In the genomic region with DNA sequence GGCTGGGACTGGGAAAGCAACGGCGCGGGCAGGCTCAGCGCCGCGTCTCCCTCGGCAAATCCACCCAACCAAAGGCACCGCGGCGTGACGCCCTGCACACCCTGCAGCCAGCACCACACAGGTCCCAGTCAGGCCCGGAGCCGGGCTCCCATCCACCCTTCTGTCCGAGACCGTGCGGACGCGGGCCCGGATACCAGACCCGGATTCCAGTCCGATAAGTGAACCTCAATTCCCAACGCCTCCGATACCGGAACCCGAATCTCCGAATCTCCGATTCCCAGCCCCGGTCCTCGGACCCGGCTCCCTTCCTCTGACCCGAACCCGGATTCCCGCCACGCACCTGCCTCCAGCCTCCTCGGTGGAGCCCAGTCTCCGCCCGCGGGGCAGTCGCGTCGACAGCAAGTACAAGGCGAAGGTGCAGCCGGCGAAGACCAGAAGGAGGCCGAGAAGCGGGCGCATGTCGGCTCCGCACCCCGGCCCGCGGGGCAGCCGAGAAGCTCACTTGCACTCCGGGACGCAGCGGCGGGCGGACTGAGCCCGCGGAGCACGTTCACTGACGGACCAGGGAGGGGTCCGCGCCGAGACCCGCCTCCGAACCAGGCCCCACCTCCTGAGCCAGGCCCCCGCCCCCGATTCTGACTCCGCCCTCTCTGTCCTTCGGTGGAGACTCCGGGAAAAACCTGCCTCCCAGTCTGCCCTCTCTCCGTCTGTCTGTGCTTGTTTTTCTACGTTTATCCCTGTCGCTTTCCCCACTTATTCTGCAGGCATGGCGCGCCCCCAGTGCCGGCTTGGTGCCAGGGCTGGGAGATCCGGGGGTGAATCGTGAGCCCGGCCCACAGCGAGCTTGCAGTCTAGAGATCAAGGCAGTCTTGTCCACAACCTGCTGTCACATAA, we compare ENCODE assay signal across 1 cellular context.
TF ChIP-seq lines count a peak whose summit lies in the region.

A gene (minus strand): TSS at position 533 of the 894 bp plus-strand sequence. CDS start 74 bp downstream, at position 459.

TF ChIP-seq in K562, 482 proteins besides CTCF, POLR2A, EP300 and RAD21 (continued from another document and continues in another):
- TF ChIP-seq, protein P1, sequence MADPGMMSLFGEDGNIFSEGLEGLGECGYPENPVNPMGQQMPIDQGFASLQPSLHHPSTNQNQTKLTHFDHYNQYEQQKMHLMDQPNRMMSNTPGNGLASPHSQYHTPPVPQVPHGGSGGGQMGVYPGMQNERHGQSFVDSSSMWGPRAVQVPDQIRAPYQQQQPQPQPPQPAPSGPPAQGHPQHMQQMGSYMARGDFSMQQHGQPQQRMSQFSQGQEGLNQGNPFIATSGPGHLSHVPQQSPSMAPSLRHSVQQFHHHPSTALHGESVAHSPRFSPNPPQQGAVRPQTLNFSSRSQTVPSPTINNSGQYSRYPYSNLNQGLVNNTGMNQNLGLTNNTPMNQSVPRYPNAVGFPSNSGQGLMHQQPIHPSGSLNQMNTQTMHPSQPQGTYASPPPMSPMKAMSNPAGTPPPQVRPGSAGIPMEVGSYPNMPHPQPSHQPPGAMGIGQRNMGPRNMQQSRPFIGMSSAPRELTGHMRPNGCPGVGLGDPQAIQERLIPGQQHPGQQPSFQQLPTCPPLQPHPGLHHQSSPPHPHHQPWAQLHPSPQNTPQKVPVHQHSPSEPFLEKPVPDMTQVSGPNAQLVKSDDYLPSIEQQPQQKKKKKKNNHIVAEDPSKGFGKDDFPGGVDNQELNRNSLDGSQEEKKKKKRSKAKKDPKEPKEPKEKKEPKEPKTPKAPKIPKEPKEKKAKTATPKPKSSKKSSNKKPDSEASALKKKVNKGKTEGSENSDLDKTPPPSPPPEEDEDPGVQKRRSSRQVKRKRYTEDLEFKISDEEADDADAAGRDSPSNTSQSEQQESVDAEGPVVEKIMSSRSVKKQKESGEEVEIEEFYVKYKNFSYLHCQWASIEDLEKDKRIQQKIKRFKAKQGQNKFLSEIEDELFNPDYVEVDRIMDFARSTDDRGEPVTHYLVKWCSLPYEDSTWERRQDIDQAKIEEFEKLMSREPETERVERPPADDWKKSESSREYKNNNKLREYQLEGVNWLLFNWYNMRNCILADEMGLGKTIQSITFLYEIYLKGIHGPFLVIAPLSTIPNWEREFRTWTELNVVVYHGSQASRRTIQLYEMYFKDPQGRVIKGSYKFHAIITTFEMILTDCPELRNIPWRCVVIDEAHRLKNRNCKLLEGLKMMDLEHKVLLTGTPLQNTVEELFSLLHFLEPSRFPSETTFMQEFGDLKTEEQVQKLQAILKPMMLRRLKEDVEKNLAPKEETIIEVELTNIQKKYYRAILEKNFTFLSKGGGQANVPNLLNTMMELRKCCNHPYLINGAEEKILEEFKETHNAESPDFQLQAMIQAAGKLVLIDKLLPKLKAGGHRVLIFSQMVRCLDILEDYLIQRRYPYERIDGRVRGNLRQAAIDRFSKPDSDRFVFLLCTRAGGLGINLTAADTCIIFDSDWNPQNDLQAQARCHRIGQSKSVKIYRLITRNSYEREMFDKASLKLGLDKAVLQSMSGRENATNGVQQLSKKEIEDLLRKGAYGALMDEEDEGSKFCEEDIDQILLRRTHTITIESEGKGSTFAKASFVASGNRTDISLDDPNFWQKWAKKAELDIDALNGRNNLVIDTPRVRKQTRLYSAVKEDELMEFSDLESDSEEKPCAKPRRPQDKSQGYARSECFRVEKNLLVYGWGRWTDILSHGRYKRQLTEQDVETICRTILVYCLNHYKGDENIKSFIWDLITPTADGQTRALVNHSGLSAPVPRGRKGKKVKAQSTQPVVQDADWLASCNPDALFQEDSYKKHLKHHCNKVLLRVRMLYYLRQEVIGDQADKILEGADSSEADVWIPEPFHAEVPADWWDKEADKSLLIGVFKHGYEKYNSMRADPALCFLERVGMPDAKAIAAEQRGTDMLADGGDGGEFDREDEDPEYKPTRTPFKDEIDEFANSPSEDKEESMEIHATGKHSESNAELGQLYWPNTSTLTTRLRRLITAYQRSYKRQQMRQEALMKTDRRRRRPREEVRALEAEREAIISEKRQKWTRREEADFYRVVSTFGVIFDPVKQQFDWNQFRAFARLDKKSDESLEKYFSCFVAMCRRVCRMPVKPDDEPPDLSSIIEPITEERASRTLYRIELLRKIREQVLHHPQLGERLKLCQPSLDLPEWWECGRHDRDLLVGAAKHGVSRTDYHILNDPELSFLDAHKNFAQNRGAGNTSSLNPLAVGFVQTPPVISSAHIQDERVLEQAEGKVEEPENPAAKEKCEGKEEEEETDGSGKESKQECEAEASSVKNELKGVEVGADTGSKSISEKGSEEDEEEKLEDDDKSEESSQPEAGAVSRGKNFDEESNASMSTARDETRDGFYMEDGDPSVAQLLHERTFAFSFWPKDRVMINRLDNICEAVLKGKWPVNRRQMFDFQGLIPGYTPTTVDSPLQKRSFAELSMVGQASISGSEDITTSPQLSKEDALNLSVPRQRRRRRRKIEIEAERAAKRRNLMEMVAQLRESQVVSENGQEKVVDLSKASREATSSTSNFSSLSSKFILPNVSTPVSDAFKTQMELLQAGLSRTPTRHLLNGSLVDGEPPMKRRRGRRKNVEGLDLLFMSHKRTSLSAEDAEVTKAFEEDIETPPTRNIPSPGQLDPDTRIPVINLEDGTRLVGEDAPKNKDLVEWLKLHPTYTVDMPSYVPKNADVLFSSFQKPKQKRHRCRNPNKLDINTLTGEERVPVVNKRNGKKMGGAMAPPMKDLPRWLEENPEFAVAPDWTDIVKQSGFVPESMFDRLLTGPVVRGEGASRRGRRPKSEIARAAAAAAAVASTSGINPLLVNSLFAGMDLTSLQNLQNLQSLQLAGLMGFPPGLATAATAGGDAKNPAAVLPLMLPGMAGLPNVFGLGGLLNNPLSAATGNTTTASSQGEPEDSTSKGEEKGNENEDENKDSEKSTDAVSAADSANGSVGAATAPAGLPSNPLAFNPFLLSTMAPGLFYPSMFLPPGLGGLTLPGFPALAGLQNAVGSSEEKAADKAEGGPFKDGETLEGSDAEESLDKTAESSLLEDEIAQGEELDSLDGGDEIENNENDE (IDR thresholded peaks at IDR 0.05; ENCODE audit: low read depth, low read length) = peak; percentile 74
- TF ChIP-seq, protein P2, sequence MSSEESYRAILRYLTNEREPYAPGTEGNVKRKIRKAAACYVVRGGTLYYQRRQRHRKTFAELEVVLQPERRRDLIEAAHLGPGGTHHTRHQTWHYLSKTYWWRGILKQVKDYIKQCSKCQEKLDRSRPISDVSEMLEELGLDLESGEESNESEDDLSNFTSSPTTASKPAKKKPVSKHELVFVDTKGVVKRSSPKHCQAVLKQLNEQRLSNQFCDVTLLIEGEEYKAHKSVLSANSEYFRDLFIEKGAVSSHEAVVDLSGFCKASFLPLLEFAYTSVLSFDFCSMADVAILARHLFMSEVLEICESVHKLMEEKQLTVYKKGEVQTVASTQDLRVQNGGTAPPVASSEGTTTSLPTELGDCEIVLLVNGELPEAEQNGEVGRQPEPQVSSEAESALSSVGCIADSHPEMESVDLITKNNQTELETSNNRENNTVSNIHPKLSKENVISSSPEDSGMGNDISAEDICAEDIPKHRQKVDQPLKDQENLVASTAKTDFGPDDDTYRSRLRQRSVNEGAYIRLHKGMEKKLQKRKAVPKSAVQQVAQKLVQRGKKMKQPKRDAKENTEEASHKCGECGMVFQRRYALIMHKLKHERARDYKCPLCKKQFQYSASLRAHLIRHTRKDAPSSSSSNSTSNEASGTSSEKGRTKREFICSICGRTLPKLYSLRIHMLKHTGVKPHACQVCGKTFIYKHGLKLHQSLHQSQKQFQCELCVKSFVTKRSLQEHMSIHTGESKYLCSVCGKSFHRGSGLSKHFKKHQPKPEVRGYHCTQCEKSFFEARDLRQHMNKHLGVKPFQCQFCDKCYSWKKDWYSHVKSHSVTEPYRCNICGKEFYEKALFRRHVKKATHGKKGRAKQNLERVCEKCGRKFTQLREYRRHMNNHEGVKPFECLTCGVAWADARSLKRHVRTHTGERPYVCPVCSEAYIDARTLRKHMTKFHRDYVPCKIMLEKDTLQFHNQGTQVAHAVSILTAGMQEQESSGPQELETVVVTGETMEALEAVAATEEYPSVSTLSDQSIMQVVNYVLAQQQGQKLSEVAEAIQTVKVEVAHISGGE (CRISPR knock-in tag; IDR thresholded peaks at IDR 0.05) = peak; percentile 98 to 100 (median 100)
- TF ChIP-seq ZBED1 (IDR thresholded peaks at IDR 0.05) (peak; percentile 85; the same call in 1 of the 2 replicates), ZNF316 (IDR thresholded peaks at IDR 0.05) (peak; percentile 98), ZNF12 (CRISPR knock-in tag; IDR thresholded peaks at IDR 0.05) (peak; percentile 81), HCFC1 (IDR thresholded peaks at IDR 0.05; ENCODE audit: low read depth, low read length) (peak; percentile 90)
- TF ChIP-seq, protein P3, sequence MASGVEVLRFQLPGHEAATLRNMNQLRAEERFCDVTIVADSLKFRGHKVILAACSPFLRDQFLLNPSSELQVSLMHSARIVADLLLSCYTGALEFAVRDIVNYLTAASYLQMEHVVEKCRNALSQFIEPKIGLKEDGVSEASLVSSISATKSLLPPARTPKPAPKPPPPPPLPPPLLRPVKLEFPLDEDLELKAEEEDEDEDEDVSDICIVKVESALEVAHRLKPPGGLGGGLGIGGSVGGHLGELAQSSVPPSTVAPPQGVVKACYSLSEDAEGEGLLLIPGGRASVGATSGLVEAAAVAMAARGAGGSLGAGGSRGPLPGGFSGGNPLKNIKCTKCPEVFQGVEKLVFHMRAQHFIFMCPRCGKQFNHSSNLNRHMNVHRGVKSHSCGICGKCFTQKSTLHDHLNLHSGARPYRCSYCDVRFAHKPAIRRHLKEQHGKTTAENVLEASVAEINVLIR (CRISPR knock-in tag; IDR thresholded peaks at IDR 0.05) = no peak
- TF ChIP-seq, protein P4, sequence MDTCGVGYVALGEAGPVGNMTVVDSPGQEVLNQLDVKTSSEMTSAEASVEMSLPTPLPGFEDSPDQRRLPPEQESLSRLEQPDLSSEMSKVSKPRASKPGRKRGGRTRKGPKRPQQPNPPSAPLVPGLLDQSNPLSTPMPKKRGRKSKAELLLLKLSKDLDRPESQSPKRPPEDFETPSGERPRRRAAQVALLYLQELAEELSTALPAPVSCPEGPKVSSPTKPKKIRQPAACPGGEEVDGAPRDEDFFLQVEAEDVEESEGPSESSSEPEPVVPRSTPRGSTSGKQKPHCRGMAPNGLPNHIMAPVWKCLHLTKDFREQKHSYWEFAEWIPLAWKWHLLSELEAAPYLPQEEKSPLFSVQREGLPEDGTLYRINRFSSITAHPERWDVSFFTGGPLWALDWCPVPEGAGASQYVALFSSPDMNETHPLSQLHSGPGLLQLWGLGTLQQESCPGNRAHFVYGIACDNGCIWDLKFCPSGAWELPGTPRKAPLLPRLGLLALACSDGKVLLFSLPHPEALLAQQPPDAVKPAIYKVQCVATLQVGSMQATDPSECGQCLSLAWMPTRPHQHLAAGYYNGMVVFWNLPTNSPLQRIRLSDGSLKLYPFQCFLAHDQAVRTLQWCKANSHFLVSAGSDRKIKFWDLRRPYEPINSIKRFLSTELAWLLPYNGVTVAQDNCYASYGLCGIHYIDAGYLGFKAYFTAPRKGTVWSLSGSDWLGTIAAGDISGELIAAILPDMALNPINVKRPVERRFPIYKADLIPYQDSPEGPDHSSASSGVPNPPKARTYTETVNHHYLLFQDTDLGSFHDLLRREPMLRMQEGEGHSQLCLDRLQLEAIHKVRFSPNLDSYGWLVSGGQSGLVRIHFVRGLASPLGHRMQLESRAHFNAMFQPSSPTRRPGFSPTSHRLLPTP (IDR thresholded peaks at IDR 0.05; ENCODE audit: borderline replicate concordance, extremely low read depth, insufficient read length) = no peak
- TF ChIP-seq, protein P5, sequence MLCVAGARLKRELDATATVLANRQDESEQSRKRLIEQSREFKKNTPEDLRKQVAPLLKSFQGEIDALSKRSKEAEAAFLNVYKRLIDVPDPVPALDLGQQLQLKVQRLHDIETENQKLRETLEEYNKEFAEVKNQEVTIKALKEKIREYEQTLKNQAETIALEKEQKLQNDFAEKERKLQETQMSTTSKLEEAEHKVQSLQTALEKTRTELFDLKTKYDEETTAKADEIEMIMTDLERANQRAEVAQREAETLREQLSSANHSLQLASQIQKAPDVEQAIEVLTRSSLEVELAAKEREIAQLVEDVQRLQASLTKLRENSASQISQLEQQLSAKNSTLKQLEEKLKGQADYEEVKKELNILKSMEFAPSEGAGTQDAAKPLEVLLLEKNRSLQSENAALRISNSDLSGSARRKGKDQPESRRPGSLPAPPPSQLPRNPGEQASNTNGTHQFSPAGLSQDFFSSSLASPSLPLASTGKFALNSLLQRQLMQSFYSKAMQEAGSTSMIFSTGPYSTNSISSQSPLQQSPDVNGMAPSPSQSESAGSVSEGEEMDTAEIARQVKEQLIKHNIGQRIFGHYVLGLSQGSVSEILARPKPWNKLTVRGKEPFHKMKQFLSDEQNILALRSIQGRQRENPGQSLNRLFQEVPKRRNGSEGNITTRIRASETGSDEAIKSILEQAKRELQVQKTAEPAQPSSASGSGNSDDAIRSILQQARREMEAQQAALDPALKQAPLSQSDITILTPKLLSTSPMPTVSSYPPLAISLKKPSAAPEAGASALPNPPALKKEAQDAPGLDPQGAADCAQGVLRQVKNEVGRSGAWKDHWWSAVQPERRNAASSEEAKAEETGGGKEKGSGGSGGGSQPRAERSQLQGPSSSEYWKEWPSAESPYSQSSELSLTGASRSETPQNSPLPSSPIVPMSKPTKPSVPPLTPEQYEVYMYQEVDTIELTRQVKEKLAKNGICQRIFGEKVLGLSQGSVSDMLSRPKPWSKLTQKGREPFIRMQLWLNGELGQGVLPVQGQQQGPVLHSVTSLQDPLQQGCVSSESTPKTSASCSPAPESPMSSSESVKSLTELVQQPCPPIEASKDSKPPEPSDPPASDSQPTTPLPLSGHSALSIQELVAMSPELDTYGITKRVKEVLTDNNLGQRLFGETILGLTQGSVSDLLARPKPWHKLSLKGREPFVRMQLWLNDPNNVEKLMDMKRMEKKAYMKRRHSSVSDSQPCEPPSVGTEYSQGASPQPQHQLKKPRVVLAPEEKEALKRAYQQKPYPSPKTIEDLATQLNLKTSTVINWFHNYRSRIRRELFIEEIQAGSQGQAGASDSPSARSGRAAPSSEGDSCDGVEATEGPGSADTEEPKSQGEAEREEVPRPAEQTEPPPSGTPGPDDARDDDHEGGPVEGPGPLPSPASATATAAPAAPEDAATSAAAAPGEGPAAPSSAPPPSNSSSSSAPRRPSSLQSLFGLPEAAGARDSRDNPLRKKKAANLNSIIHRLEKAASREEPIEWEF (CRISPR knock-in tag; IDR thresholded peaks at IDR 0.05) = no peak
- TF ChIP-seq, protein P6, sequence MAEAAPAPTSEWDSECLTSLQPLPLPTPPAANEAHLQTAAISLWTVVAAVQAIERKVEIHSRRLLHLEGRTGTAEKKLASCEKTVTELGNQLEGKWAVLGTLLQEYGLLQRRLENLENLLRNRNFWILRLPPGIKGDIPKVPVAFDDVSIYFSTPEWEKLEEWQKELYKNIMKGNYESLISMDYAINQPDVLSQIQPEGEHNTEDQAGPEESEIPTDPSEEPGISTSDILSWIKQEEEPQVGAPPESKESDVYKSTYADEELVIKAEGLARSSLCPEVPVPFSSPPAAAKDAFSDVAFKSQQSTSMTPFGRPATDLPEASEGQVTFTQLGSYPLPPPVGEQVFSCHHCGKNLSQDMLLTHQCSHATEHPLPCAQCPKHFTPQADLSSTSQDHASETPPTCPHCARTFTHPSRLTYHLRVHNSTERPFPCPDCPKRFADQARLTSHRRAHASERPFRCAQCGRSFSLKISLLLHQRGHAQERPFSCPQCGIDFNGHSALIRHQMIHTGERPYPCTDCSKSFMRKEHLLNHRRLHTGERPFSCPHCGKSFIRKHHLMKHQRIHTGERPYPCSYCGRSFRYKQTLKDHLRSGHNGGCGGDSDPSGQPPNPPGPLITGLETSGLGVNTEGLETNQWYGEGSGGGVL (CRISPR knock-in tag; IDR thresholded peaks at IDR 0.05) = no peak
- TF ChIP-seq, protein P7, sequence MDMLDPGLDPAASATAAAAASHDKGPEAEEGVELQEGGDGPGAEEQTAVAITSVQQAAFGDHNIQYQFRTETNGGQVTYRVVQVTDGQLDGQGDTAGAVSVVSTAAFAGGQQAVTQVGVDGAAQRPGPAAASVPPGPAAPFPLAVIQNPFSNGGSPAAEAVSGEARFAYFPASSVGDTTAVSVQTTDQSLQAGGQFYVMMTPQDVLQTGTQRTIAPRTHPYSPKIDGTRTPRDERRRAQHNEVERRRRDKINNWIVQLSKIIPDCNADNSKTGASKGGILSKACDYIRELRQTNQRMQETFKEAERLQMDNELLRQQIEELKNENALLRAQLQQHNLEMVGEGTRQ (CRISPR knock-in tag; IDR thresholded peaks at IDR 0.05) = no peak
